Comparison of ENCODE assay signal across 18 cellular contexts in genomic region chrX:108993909-108994308, GRCh38.
DNase-seq lines count a peak whose midpoint lies in the region; ATAC-seq, FAIRE-seq and TF ChIP-seq lines count a peak whose summit lies in the region.
"Had no signal": no experiment of that assay in that cellular context is flagged by ENCODE, and none has a peak within 500 bp of the region (broad histone marks: within the 10 kb centered on the region; RNA-seq: fewer than 3 reads in every experiment).

No MANE protein-coding gene starts in this region.

- CTCF ChIA-PET in A549 (lab: Yijun Ruan, JAX) (no interaction called here), GM12878 (lab: Yijun Ruan, JAX) (no interaction called here)
- CTCF ChIA-PET in activated CD8-positive, alpha-beta T cell treated with anti-CD3 and anti-CD28 coated beads, Interleukin-2, amount 10 ng/mL, durations not matched to agents 7 days and 5 days (lab: Charles Lee), result no interaction called here

- TF ChIP-seq CTCF in A549 (IDR thresholded peaks at IDR 0.05) (no peak), GM12878 (IDR thresholded peaks at IDR 0.05 in 2 of 3, conservative IDR thresholded peaks at IDR 0.05 in 1 of 3; ENCODE audit: control insufficient read depth in 2 of 3, extremely low read depth in 1 of 3, insufficient read depth in 1 of 3, low read depth in 3 of 3, low read length in 3 of 3) (no peak), tibial artery (IDR thresholded peaks at IDR 0.05) (no peak)

- RAD21 ChIA-PET in GM12878 (lab: Charles Lee; ENCODE audit: unreplicated experiment), result no interaction called here

- no peak overlapping the region for H2AFZ ChIP-seq in GM12878 (ENCODE audit: control insufficient read depth, low read depth, low read length)

- POLR2A ChIA-PET in A549 (lab: Yijun Ruan, JAX), result no interaction called here
- POLR2A ChIA-PET in GM12878 (lab: Charles Lee), result no interaction called here
- POLR2A ChIA-PET in activated CD8-positive, alpha-beta T cell treated with anti-CD3 and anti-CD28 coated beads, Interleukin-2, amount 10 ng/mL, durations not matched to agents 7 days and 5 days (lab: Charles Lee), result no interaction called here

- no peaks in the 10 kb centered on the region for H3K79me2 ChIP-seq in GM12878 (ENCODE audit: control insufficient read depth, insufficient read depth, low read length)

- H4K20me1 ChIP-seq in GM12878 (ENCODE audit: control insufficient read depth, insufficient read depth), result no peaks in the 10 kb centered on the region
- H4K20me1 ChIP-seq: BLaER1 had no signal

- no TSS peak for BruUV-seq in GM12878 (replicated peaks; lab: Mats Ljungman, UMichigan)

- no peaks in the 10 kb centered on the region for H3K27me3 Mint-ChIP-seq in activated CD8-positive, alpha-beta T cell treated with anti-CD3 and anti-CD28 coated beads, Interleukin-2, amount 10 ng/mL, durations not matched to agents 7 days and 5 days (ENCODE audit: low read depth)
- H3K27me3 Mint-ChIP-seq: CD4-positive, alpha-beta memory T cell had no signal

- H3K9me3 Mint-ChIP-seq in activated CD8-positive, alpha-beta T cell treated with anti-CD3 and anti-CD28 coated beads, Interleukin-2, amount 10 ng/mL, durations not matched to agents 7 days and 5 days (ENCODE audit: insufficient read depth), result no peaks in the 10 kb centered on the region

- H3K27ac ChIP-seq in A549 (no peak overlapping the region), GM12878 (ENCODE audit: control insufficient read depth, insufficient read depth) (no peak overlapping the region), tibial artery (no peak overlapping the region)
- H3K27ac ChIP-seq: 22Rv1, BLaER1 had no signal

- FAIRE-seq in A549 (lab: Jason Lieb, UNC) (peak; percentile 94), GM12878 (lab: Jason Lieb, UNC) (no peak)
- FAIRE-seq: GM12892, GM18507, H1 had no signal

- H3K9ac ChIP-seq in GM12878 (ENCODE audit: control insufficient read depth, insufficient read depth, low read length), result no peak overlapping the region
- H3K9ac ChIP-seq: BLaER1 had no signal

- no peaks in the 10 kb centered on the region for H3K36me3 ChIP-seq in GM12878 (ENCODE audit: control insufficient read depth in 2 of 2, insufficient read depth in 2 of 2, low read length in 1 of 2)
- H3K36me3 ChIP-seq in tibial artery, result no peaks in the 10 kb centered on the region
- H3K36me3 ChIP-seq: BLaER1 had no signal

- H3K36me3 Mint-ChIP-seq in activated CD8-positive, alpha-beta T cell treated with anti-CD3 and anti-CD28 coated beads, Interleukin-2, amount 10 ng/mL, durations not matched to agents 7 days and 5 days (ENCODE audit: low read depth), result no peaks in the 10 kb centered on the region
- H3K36me3 Mint-ChIP-seq: CD14-positive monocyte; CD4-positive, alpha-beta memory T cell had no signal

- no peaks in the 10 kb centered on the region for H3K4me1 Mint-ChIP-seq in activated CD8-positive, alpha-beta T cell treated with anti-CD3 and anti-CD28 coated beads, Interleukin-2, amount 10 ng/mL, durations not matched to agents 7 days and 5 days (ENCODE audit: low read depth)
- H3K4me1 Mint-ChIP-seq: CD14-positive monocyte; CD4-positive, alpha-beta memory T cell; H9 had no signal

- H3K4me2 ChIP-seq in A549 (no peak overlapping the region), GM12878 (ENCODE audit: control insufficient read depth, insufficient read depth) (no peak overlapping the region)
- H3K4me2 ChIP-seq: BLaER1 had no signal

- no peak overlapping the region for H3K4me3 Mint-ChIP-seq in activated CD8-positive, alpha-beta T cell treated with anti-CD3 and anti-CD28 coated beads, Interleukin-2, amount 10 ng/mL, durations not matched to agents 7 days and 5 days
- H3K4me3 Mint-ChIP-seq: CD14-positive monocyte; CD4-positive, alpha-beta memory T cell; H9 had no signal

- H3K4me1 ChIP-seq in A549 (no peaks in the 10 kb centered on the region), GM12878 (ENCODE audit: control insufficient read depth, insufficient read depth, low read length) (no peaks in the 10 kb centered on the region), tibial artery (no peaks in the 10 kb centered on the region)
- H3K4me1 ChIP-seq: BLaER1 had no signal

- TF ChIP-seq POLR2A in A549 (IDR thresholded peaks at IDR 0.05; ENCODE audit: low read length) (no peak), GM12878 (IDR thresholded peaks at IDR 0.05; ENCODE audit: low read depth, low read length) (no peak)

- no peak for ATAC-seq in A549
- peak; percentile 48 for ATAC-seq in GM19463 (IDR thresholded peaks at IDR 0.05; ENCODE audit: unreplicated experiment)
- peak; percentile 47 for ATAC-seq in HG02678 (IDR thresholded peaks at IDR 0.05; ENCODE audit: unreplicated experiment)
- ATAC-seq in GM12878, result peak; percentile 74
- ATAC-seq in activated CD8-positive, alpha-beta T cell treated with anti-CD3 and anti-CD28 coated beads, Interleukin-2, amount 10 ng/mL, durations not matched to agents 7 days and 5 days, result no peak
- no peak for ATAC-seq in GM19452 (IDR thresholded peaks at IDR 0.05; ENCODE audit: unreplicated experiment)

- TF ChIP-seq RAD21 in A549 (conservative IDR thresholded peaks at IDR 0.05 in 1 of 2, IDR thresholded peaks at IDR 0.05 in 1 of 2), result no peak
- TF ChIP-seq RAD21 in GM12878 (IDR thresholded peaks at IDR 0.05; ENCODE audit: insufficient read depth, low read depth, low read length), result no peak

- in situ Hi-C loops in GM12878 (cut with MboI), result no loop called here

- intact Hi-C loops in GM12878 (cut with micrococcal nuclease; ENCODE audit: unreplicated experiment), result no loop called here
- intact Hi-C loops in tibial artery (cut with DNase I; ENCODE audit: low total_unique reads), result no loop called here

- no peak overlapping the region for H3K27ac Mint-ChIP-seq in activated CD8-positive, alpha-beta T cell treated with anti-CD3 and anti-CD28 coated beads, Interleukin-2, amount 10 ng/mL, durations not matched to agents 7 days and 5 days
- H3K27ac Mint-ChIP-seq: CD14-positive monocyte; CD4-positive, alpha-beta memory T cell; H9 had no signal

- TF ChIP-seq EP300 in A549 (IDR thresholded peaks at IDR 0.05), result no peak
- no peak for TF ChIP-seq EP300 in GM12878 (IDR thresholded peaks at IDR 0.05; ENCODE audit: borderline replicate concordance in 1 of 2, control insufficient read depth in 1 of 2, low read depth in 2 of 2, low read length in 2 of 2)

- DNase-seq in A549 (ENCODE audit: low read depth in 1 of 2, low spot score in 1 of 2), result no peak
- no peak for DNase-seq in GM12878 (ENCODE audit: low read depth, low spot score)
- no peak for DNase-seq in activated CD8-positive, alpha-beta T cell treated with anti-CD3 and anti-CD28 coated beads, Interleukin-2, amount 10 ng/mL, durations not matched to agents 7 days and 5 days
- no peak for DNase-seq in tibial artery
- DNase-seq: CD4-positive, alpha-beta memory T cell; DMS153; DMS79; H9; KG1 had no signal

- SMC1A ChIA-PET in GM12878 (lab: Charles Lee; ENCODE audit: uncharacterized antibody, unreplicated experiment), result interaction anchor here (0.6 kb wide), 1 partner anchor 29 kb away, joined by 4 read pairs; no protein-coding TSS in a partner anchor

- H3K9me3 ChIP-seq in A549, result no peaks in the 10 kb centered on the region
- no peaks in the 10 kb centered on the region for H3K9me3 ChIP-seq in GM12878 (replicated peaks; ENCODE audit: control insufficient read depth, insufficient read depth, low read length)
- no peaks in the 10 kb centered on the region for H3K9me3 ChIP-seq in tibial artery

- H3K4me3 ChIP-seq in A549 (no peak overlapping the region), GM12878 (no peak overlapping the region), tibial artery (no peak overlapping the region)
- H3K4me3 ChIP-seq: BLaER1 had no signal

- H3K27me3 ChIP-seq in GM12878 (replicated peaks in 1 of 2; ENCODE audit: control insufficient read depth in 2 of 2, insufficient read depth in 2 of 2, low read length in 1 of 2) (no peaks in the 10 kb centered on the region), tibial artery (no peaks in the 10 kb centered on the region)

TF ChIP-seq in A549, 52 proteins besides CTCF, POLR2A, EP300 and RAD21:
- no peak for TF ChIP-seq PBX3 (IDR thresholded peaks at IDR 0.05)
- no peak for TF ChIP-seq BHLHE40 (IDR thresholded peaks at IDR 0.05; ENCODE audit: low read depth, low read length)
- no peak for TF ChIP-seq HDAC2 (IDR thresholded peaks at IDR 0.05)
TF ChIP-seq in A549: peak in this region for 0.

TF ChIP-seq in GM12878, 131 proteins besides CTCF, POLR2A, EP300 and RAD21:
- no peak for TF ChIP-seq TCF12 (IDR thresholded peaks at IDR 0.05; ENCODE audit: low read depth, low read length)
- TF ChIP-seq MEF2B (IDR thresholded peaks at IDR 0.05; ENCODE audit: partially characterized antibody, poor library complexity, severe bottlenecking), result no peak
- TF ChIP-seq ZNF217 (IDR thresholded peaks at IDR 0.05), result no peak
- TF ChIP-seq ZBED1 (IDR thresholded peaks at IDR 0.05; ENCODE audit: borderline replicate concordance), result no peak
- TF ChIP-seq ZBTB11 (CRISPR knock-in tag; IDR thresholded peaks at IDR 0.05), result no peak
- no peak for TF ChIP-seq MYB (IDR thresholded peaks at IDR 0.05; ENCODE audit: borderline replicate concordance, low read depth, low read length)
- TF ChIP-seq FOXK2 (IDR thresholded peaks at IDR 0.05), result no peak
TF ChIP-seq in GM12878: peak in this region for 0.

Comparison
In these comparisons a context has a peak if more than half of its experiments do, and no peak if none do; other contexts are left out.
1. ATAC-seq: peak in GM19463 (single experiment), HG02678 (single experiment) and GM12878 (single experiment); none in A549 (0 of 2), activated CD8-positive, alpha-beta T cell treated with anti-CD3 and anti-CD28 coated beads, Interleukin-2, amount 10 ng/mL, durations not matched to agents 7 days and 5 days (single experiment) and GM19452 (single experiment).